Comparison of ENCODE assay signal across 22 cellular contexts in the genomic region with DNA sequence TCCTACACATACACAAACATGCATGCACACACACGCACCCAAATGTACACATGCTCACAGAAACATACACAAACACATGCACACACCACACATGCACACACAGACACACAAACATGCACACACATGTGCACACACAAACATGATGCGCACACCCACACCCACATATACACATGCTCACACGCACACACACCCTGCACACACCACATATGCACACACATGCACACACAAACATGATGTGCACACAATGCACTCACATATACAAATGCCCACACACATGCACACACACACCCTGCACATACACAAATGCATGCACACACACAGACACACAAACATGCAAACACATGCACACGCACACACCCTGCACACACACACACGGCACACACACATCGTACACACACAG. TPM values are rescaled to one million over a fixed set of nuclear protein-coding genes. Genes with fewer than 3 reads are reported as not detected.
A peak's percentile ranks its signal among the peaks of the same experiment; 100 is the strongest.
DNase-seq lines count a peak whose midpoint lies in the region; ATAC-seq, FAIRE-seq and TF ChIP-seq lines count a peak whose summit lies in the region.
"Had no signal": no experiment of that assay in that cellular context is flagged by ENCODE, and none has a peak within 500 bp of the region (broad histone marks: within the 10 kb centered on the region; RNA-seq: fewer than 3 reads in every experiment).

No MANE protein-coding gene starts in this region.

- TF ChIP-seq POLR2A in GM12878 (IDR thresholded peaks at IDR 0.05; ENCODE audit: low read depth, low read length): no peak

- H3K4me1 ChIP-seq in GM12878 (ENCODE audit: control insufficient read depth, insufficient read depth, low read length): peaks cover 11% of the 10 kb centered on the region
- H3K4me1 ChIP-seq: BE2C had no signal

- CTCF ChIA-PET in GM12878 (lab: Yijun Ruan, JAX): no interaction called here

- WGBS in GM12878 (ENCODE audit: insufficient coverage, insufficient replicate concordance, low lambda C conversion rate, missing lambda C conversion rate): 85% methylated on average over 6 of the region's 6 CpGs

- POLR2A ChIA-PET in GM12878 (lab: Charles Lee): no interaction called here

- H4K20me1 ChIP-seq in GM12878 (ENCODE audit: control insufficient read depth, insufficient read depth): no peaks in the 10 kb centered on the region

- no peaks in the 10 kb centered on the region for H3K36me3 ChIP-seq in GM12878 (ENCODE audit: control insufficient read depth in 2 of 2, insufficient read depth in 2 of 2, low read length in 1 of 2)
- H3K36me3 ChIP-seq: BE2C, Peyer's patch, SJSA1 had no signal

- no peak overlapping the region for H3K9ac ChIP-seq in GM12878 (ENCODE audit: control insufficient read depth, insufficient read depth, low read length)

- H3K4me3 ChIP-seq in GM12878: no peak overlapping the region
- H3K4me3 ChIP-seq: GM23338, Peyer's patch, SJSA1 had no signal

- H3K27ac Mint-ChIP-seq in activated naive CD8-positive, alpha-beta T cell: peak overlapping the region; percentile 22
- no peak overlapping the region for H3K27ac Mint-ChIP-seq in activated naive CD8-positive, alpha-beta T cell treated with anti-CD3 and anti-CD28 coated beads for 36 hours
- H3K27ac Mint-ChIP-seq in glutamatergic neuron (ENCODE audit: unreplicated experiment) (peak overlapping the region; percentile 14), type B pancreatic cell (peak overlapping the region; percentile 61)
- H3K27ac Mint-ChIP-seq: CD4-positive, CD25-positive, alpha-beta regulatory T cell; GM23338 had no signal

- FAIRE-seq in GM12878 (lab: Jason Lieb, UNC): no peak
- FAIRE-seq: G401.6, GM19239 had no signal

- H3K79me2 ChIP-seq in GM12878 (ENCODE audit: control insufficient read depth, insufficient read depth, low read length): no peaks in the 10 kb centered on the region

- no peaks in the 10 kb centered on the region for H3K27me3 Mint-ChIP-seq in activated naive CD8-positive, alpha-beta T cell
- no peaks in the 10 kb centered on the region for H3K27me3 Mint-ChIP-seq in activated naive CD8-positive, alpha-beta T cell treated with anti-CD3 and anti-CD28 coated beads for 36 hours
- H3K27me3 Mint-ChIP-seq in glutamatergic neuron (ENCODE audit: unreplicated experiment) (peaks cover 11% of the 10 kb centered on the region), type B pancreatic cell (no peaks in the 10 kb centered on the region)
- H3K27me3 Mint-ChIP-seq: CD4-positive, CD25-positive, alpha-beta regulatory T cell had no signal

- RAD21 ChIA-PET in GM12878 (lab: Charles Lee; ENCODE audit: unreplicated experiment): no interaction called here

- peaks cover 4% of the 10 kb centered on the region for H3K4me1 Mint-ChIP-seq in activated naive CD8-positive, alpha-beta T cell (ENCODE audit: low read depth)
- H3K4me1 Mint-ChIP-seq in activated naive CD8-positive, alpha-beta T cell treated with anti-CD3 and anti-CD28 coated beads for 36 hours: no peaks in the 10 kb centered on the region
- peaks cover 28% of the 10 kb centered on the region for H3K4me1 Mint-ChIP-seq in glutamatergic neuron (ENCODE audit: low read depth, unreplicated experiment)
- peaks cover 38% of the 10 kb centered on the region for H3K4me1 Mint-ChIP-seq in type B pancreatic cell (ENCODE audit: unreplicated experiment)

- H3K36me3 Mint-ChIP-seq in activated naive CD8-positive, alpha-beta T cell: no peaks in the 10 kb centered on the region
- H3K36me3 Mint-ChIP-seq in activated naive CD8-positive, alpha-beta T cell treated with anti-CD3 and anti-CD28 coated beads for 36 hours: no peaks in the 10 kb centered on the region
- no peaks in the 10 kb centered on the region for H3K36me3 Mint-ChIP-seq in glutamatergic neuron (ENCODE audit: unreplicated experiment)
- no peaks in the 10 kb centered on the region for H3K36me3 Mint-ChIP-seq in type B pancreatic cell
- H3K36me3 Mint-ChIP-seq: CD4-positive, CD25-positive, alpha-beta regulatory T cell had no signal

- no peak for ATAC-seq in GM12878
- no peak for ATAC-seq in GM19455 (IDR thresholded peaks at IDR 0.05; ENCODE audit: unreplicated experiment)
- ATAC-seq: GM23338 had no signal

- no peak overlapping the region for H2AFZ ChIP-seq in GM12878 (ENCODE audit: control insufficient read depth, low read depth, low read length)
- H2AFZ ChIP-seq: GM23338 had no signal

- no peak for TF ChIP-seq EP300 in GM12878 (IDR thresholded peaks at IDR 0.05; ENCODE audit: borderline replicate concordance in 1 of 2, control insufficient read depth in 1 of 2, low read depth in 2 of 2, low read length in 2 of 2)

- H3K27me3 ChIP-seq in GM12878 (replicated peaks in 1 of 2; ENCODE audit: control insufficient read depth in 2 of 2, insufficient read depth in 2 of 2, low read length in 1 of 2): no peaks in the 10 kb centered on the region
- H3K27me3 ChIP-seq: BE2C, Peyer's patch, SJSA1 had no signal

- no peak for TF ChIP-seq RAD21 in GM12878 (IDR thresholded peaks at IDR 0.05; ENCODE audit: insufficient read depth, low read depth, low read length)

- SMC1A ChIA-PET in GM12878 (lab: Charles Lee; ENCODE audit: uncharacterized antibody, unreplicated experiment): no interaction called here

- DNase-seq in activated naive CD8-positive, alpha-beta T cell treated with anti-CD3 and anti-CD28 coated beads for 36 hours: no peak
- no peak for DNase-seq in GM12878 (ENCODE audit: low read depth, low spot score)
- DNase-seq in glutamatergic neuron: no peak
- DNase-seq in type B pancreatic cell (ENCODE audit: extremely low spot score, unreplicated experiment): no peak
- no peak for DNase-seq in NCI-H1694 (lab: John Stamatoyannopoulos, UW)
- no peak for DNase-seq in H4 (ENCODE audit: low spot score)
- DNase-seq: 8988T, BE2C, COR-L47, KG1, NCI-H1417 treated with DMSO at 0.1 percent for 48 hours, NCI-H1930, NCI-H345, NCI-H526, Peyer's patch had no signal

- H3K9me3 ChIP-seq in GM12878 (replicated peaks; ENCODE audit: control insufficient read depth, insufficient read depth, low read length): no peaks in the 10 kb centered on the region; the same call in 2 of the 3 replicates
- H3K9me3 ChIP-seq: BE2C, Peyer's patch, SJSA1 had no signal

- no peak overlapping the region for H3K4me2 ChIP-seq in GM12878 (ENCODE audit: control insufficient read depth, insufficient read depth)
- H3K4me2 ChIP-seq: GM23338 had no signal

- H3K9me3 Mint-ChIP-seq in activated naive CD8-positive, alpha-beta T cell (ENCODE audit: low read depth): no peaks in the 10 kb centered on the region
- H3K9me3 Mint-ChIP-seq in activated naive CD8-positive, alpha-beta T cell treated with anti-CD3 and anti-CD28 coated beads for 36 hours: no peaks in the 10 kb centered on the region
- H3K9me3 Mint-ChIP-seq in glutamatergic neuron (ENCODE audit: unreplicated experiment): peaks cover 12% of the 10 kb centered on the region
- H3K9me3 Mint-ChIP-seq in type B pancreatic cell: no peaks in the 10 kb centered on the region
- H3K9me3 Mint-ChIP-seq: CD4-positive, CD25-positive, alpha-beta regulatory T cell; GM23338 had no signal

- in situ Hi-C loops in GM12878 (cut with MboI): no loop called here

- no peak overlapping the region for H3K27ac ChIP-seq in GM12878 (ENCODE audit: control insufficient read depth, insufficient read depth)
- H3K27ac ChIP-seq: SJSA1 had no signal

- intact Hi-C loops in GM12878 (cut with micrococcal nuclease; ENCODE audit: unreplicated experiment): no loop called here

- H3K4me3 Mint-ChIP-seq in activated naive CD8-positive, alpha-beta T cell: no peak overlapping the region
- no peak overlapping the region for H3K4me3 Mint-ChIP-seq in activated naive CD8-positive, alpha-beta T cell treated with anti-CD3 and anti-CD28 coated beads for 36 hours
- no peak overlapping the region for H3K4me3 Mint-ChIP-seq in glutamatergic neuron (ENCODE audit: unreplicated experiment)
- H3K4me3 Mint-ChIP-seq in type B pancreatic cell: no peak overlapping the region
- H3K4me3 Mint-ChIP-seq: GM23338 had no signal

- TF ChIP-seq CTCF in GM12878 (IDR thresholded peaks at IDR 0.05 in 2 of 3, conservative IDR thresholded peaks at IDR 0.05 in 1 of 3; ENCODE audit: control insufficient read depth in 2 of 3, extremely low read depth in 1 of 3, insufficient read depth in 1 of 3, low read depth in 3 of 3, low read length in 3 of 3) (no peak), glutamatergic neuron (IDR thresholded peaks at IDR 0.05; ENCODE audit: partially characterized antibody, unreplicated experiment) (no peak), type B pancreatic cell (conservative IDR thresholded peaks at IDR 0.05) (no peak)

- BruUV-seq in GM12878 (replicated peaks; lab: Mats Ljungman, UMichigan): no TSS peak

TF ChIP-seq in GM12878, 131 proteins besides CTCF, POLR2A, EP300 and RAD21 (continues in another document):
- TF ChIP-seq HDGF (IDR thresholded peaks at IDR 0.05) (0 out of 2 replicates have a peak, but pooled peaks have one; percentile 22), RAD51 (IDR thresholded peaks at IDR 0.05) (no peak), ATF3 (IDR thresholded peaks at IDR 0.05; ENCODE audit: borderline replicate concordance, extremely low read depth, low read depth, low read length) (no peak), SIX5 (IDR thresholded peaks at IDR 0.05; ENCODE audit: low read depth, low read length, severe bottlenecking) (no peak)

RNA-seq across cellular contexts. Expression of gene IER5L, which starts 7.3 kb away (rescaled TPM):
- 1 to 10 TPM; 1.1 to 1.2 TPM for total RNA-seq in activated naive CD8-positive, alpha-beta T cell treated with anti-CD3 and anti-CD28 coated beads for 36 hours
- 1.3 and 1.4 TPM in 2 replicates for total RNA-seq in GM12878 (2013; cell fraction: nucleolus; rRNA removed)
- total RNA-seq in GM12878 (2014; rRNA removed) (1.4 and 1.7 TPM in 2 replicates), GM12878 (2014; rRNA removed; fragmentation: Illumina TruSeq; extraction: Trizol) (0.09 and 0.14 TPM in 2 replicates), GM12878 (2021) (1.2 TPM in 2 replicates), glutamatergic neuron (ENCODE audit: unreplicated experiment) (36.0 TPM), type B pancreatic cell (ENCODE audit: low replicate concordance) (22.3 and 37.5 TPM in 2 replicates)
- not detected for polyA plus RNA-seq in GM12878 (2011; ENCODE audit: low read depth)
- polyA plus RNA-seq in GM12878 (2011; rRNA removed) (0.35 and 0.52 TPM in 2 replicates), GM12878 (2014; fragmentation: Illumina TruSeq; extraction: Trizol) (0.04 TPM in 1 of 2 replicates, not detected in the other), GM12878 (2014; fragmentation: Nextera tagmentation; extraction: Ambion mirVana) (under 1 TPM; 0.08 to 0.13 TPM), GM12878 (2014; rRNA removed) (0.67 and 1.2 TPM in 2 replicates), GM12878 (2016; fragmentation: Nextera tagmentation; extraction: Ambion mirVana) (under 1 TPM; 0.13 to 0.20 TPM)
- polyA plus RNA-seq in GM12878 (2011; cell fraction: cytosol; rRNA removed): 0.49 and 0.57 TPM in 2 replicates
- polyA plus RNA-seq in GM12878 (2011; cell fraction: nucleus; rRNA removed): 1.2 and 1.7 TPM in 2 replicates
- polyA plus RNA-seq in GM12878 (2012): 0.22 and 0.31 TPM in 2 replicates
- 0.15 and 0.36 TPM in 2 replicates for polyA minus RNA-seq in GM12878 (2011; rRNA and poly(A)+ RNA removed)
- polyA minus RNA-seq in GM12878 (2011; cell fraction: cytosol; rRNA and poly(A)+ RNA removed): 0.83 and 0.94 TPM in 2 replicates
- polyA minus RNA-seq in GM12878 (2011; cell fraction: nucleus; rRNA and poly(A)+ RNA removed): 2.7 and 4.0 TPM in 2 replicates
- 12.9 and 24.3 TPM in 2 replicates for total RNA-seq in H4 (2014; rRNA removed; shearing (Covaris generic))
- polyA plus RNA-seq: CD4-positive, CD25-positive, alpha-beta regulatory T cell had no signal
